ENCODE assay signal across 8 cellular contexts in genomic region chr12:68790952-68791234, GRCh38.
"Had no signal": no experiment of that assay in that cellular context is flagged by ENCODE, and none has a peak within 500 bp of the region (broad histone marks: within the 10 kb centered on the region; RNA-seq: fewer than 3 reads in every experiment).

No MANE protein-coding gene starts in this region.

- ATAC-seq: GM23338 had no signal

- H3K4me3 ChIP-seq: GM23338 had no signal

- H3K4me2 ChIP-seq: GM23338 had no signal

- FAIRE-seq: H1, H54, HTR-8/SVneo had no signal

- H2AFZ ChIP-seq: GM23338 had no signal

- DNase-seq: H9, HCEC 1CT, HFFc6, KG1 had no signal
